In the genomic region with DNA sequence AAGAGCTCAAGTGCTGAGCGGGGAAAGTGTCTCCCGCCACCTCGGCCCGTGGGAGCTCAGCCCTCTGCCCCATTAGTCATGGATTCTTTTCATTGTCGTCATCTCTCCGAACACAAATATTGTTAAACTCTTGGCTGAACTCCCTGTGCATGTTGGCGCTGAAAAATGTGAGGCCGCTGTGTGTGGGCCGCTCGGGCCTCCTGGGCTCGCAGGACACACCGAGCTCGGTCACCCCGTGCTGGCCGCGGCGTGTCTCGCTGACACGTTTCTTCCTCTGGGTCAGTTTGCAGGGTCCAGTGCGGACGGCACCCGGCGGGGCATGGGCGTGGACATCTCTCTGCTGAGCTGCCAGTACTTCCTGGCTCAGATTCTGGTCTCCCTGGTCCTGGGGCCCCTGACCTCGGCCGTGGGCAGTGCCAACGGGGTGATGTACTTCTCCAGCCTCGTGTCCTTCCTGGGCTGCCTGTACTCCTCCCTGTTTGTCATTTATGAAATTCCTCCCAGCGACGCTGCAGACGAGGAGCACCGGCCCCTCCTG, we compare ENCODE assay signal across 9 cellular contexts. TPM values are rescaled to one million over a fixed set of nuclear protein-coding genes. Genes with fewer than 3 reads are reported as not detected.
DNase-seq lines count a peak whose midpoint lies in the region; ATAC-seq and TF ChIP-seq lines count a peak whose summit lies in the region.
"Had no signal": no experiment of that assay in that cellular context is flagged by ENCODE, and none has a peak within 500 bp of the region (broad histone marks: within the 10 kb centered on the region; RNA-seq: fewer than 3 reads in every experiment).

No MANE protein-coding gene starts in this region.

- H3K27ac ChIP-seq in RWPE2 (ENCODE audit: poor library complexity, severe bottlenecking) (peak overlapping the region; percentile 47), osteoblast (ENCODE audit: low read depth, low read length) (peak overlapping the region; percentile 78)
- no peak overlapping the region for H3K27ac ChIP-seq in effector memory CD4-positive, alpha-beta T cell (ENCODE audit: insufficient read depth, low read length, poor library complexity, severe bottlenecking)
- no peak overlapping the region for H3K27ac ChIP-seq in CD8-positive, alpha-beta T cell (ENCODE audit: low read depth, low read length)

- peak overlapping the region; percentile 73 for H2AFZ ChIP-seq in osteoblast (ENCODE audit: low read length)

- peak; percentile 80 for DNase-seq in AG09309 (ENCODE audit: low read depth)
- DNase-seq in RWPE2 (ENCODE audit: low spot score) = no peak
- peak; percentile 90 for DNase-seq in fibroblast of peridontal ligament (ENCODE audit: extremely low read depth)
- peak; percentile 99 for DNase-seq in osteoblast (ENCODE audit: insufficient read length, low spot score, missing footprints)
- no peak for DNase-seq in effector memory CD4-positive, alpha-beta T cell
- DNase-seq in CD8-positive, alpha-beta T cell = no peak
- DNase-seq: central memory CD4-positive, alpha-beta T cell had no signal

- no peak for TF ChIP-seq CTCF in AG09309 (IDR thresholded peaks at IDR 0.05; ENCODE audit: control insufficient read depth, insufficient read depth, low read depth, low read length, missing control alignments)
- TF ChIP-seq CTCF in RWPE2 (IDR thresholded peaks at IDR 0.05; ENCODE audit: poor library complexity, severe bottlenecking) = no peak
- TF ChIP-seq CTCF in osteoblast (IDR thresholded peaks at IDR 0.05; ENCODE audit: extremely low read depth, low read depth, low read length) = no peak
- TF ChIP-seq CTCF in CD8-positive, alpha-beta T cell (IDR thresholded peaks at IDR 0.05) = no peak

- peaks cover 6% of the 10 kb centered on the region for H3K4me1 ChIP-seq in RWPE2 (ENCODE audit: insufficient read depth, poor library complexity, severe bottlenecking)
- peaks cover 13% of the 10 kb centered on the region for H3K4me1 ChIP-seq in osteoblast (ENCODE audit: insufficient read depth, low read length)
- H3K4me1 ChIP-seq in effector memory CD4-positive, alpha-beta T cell (ENCODE audit: control insufficient read depth, insufficient read depth, low read length, poor library complexity, severe bottlenecking) = no peaks in the 10 kb centered on the region
- no peaks in the 10 kb centered on the region for H3K4me1 ChIP-seq in CD8-positive, alpha-beta T cell (ENCODE audit: insufficient read depth, low read length)

- no peaks in the 10 kb centered on the region for H3K79me2 ChIP-seq in osteoblast (ENCODE audit: insufficient read depth, low read length)

- H3K4me3 Mint-ChIP-seq in CD8-positive, alpha-beta T cell = no peak overlapping the region

- POLR2A ChIA-PET in CD8-positive, alpha-beta T cell (lab: Charles Lee) = no interaction called here

- no peaks in the 10 kb centered on the region for H4K20me1 ChIP-seq in osteoblast (ENCODE audit: insufficient read depth, low read length)

- H3K27me3 Mint-ChIP-seq in CD8-positive, alpha-beta T cell (ENCODE audit: low read depth) = no peaks in the 10 kb centered on the region

- CTCF ChIA-PET in CD8-positive, alpha-beta T cell (lab: Charles Lee) = interaction anchor here (3.8 kb wide), 1 partner anchor 328 kb away, joined by 16 read pairs; no protein-coding TSS in a partner anchor

- intact Hi-C loops in CD8-positive, alpha-beta T cell (cut with DNase I, micrococcal nuclease) = loop anchor here in 1 of 2 experiments (10.0 kb wide), 1 partner anchor 669 kb away; no protein-coding TSS in a partner anchor

- H3K36me3 Mint-ChIP-seq in CD8-positive, alpha-beta T cell = no peaks in the 10 kb centered on the region

- peak overlapping the region; percentile 22 for H3K4me3 ChIP-seq in AG09309 (ENCODE audit: control insufficient read depth, low read depth, low read length)
- no peak overlapping the region for H3K4me3 ChIP-seq in RWPE2 (ENCODE audit: severe bottlenecking)
- peak overlapping the region; percentile 55 for H3K4me3 ChIP-seq in osteoblast (ENCODE audit: insufficient read depth, low read length)
- no peak overlapping the region for H3K4me3 ChIP-seq in effector memory CD4-positive, alpha-beta T cell (ENCODE audit: insufficient read depth, low read depth, low read length, poor library complexity, severe bottlenecking)
- no peak overlapping the region for H3K4me3 ChIP-seq in CD8-positive, alpha-beta T cell (ENCODE audit: low read depth, low read length)

- H3K9me3 Mint-ChIP-seq in CD8-positive, alpha-beta T cell = no peaks in the 10 kb centered on the region

- no peaks in the 10 kb centered on the region for H3K36me3 ChIP-seq in RWPE2 (ENCODE audit: low read depth)
- H3K36me3 ChIP-seq in osteoblast (ENCODE audit: insufficient read depth, low read length) = no peaks in the 10 kb centered on the region
- no peaks in the 10 kb centered on the region for H3K36me3 ChIP-seq in effector memory CD4-positive, alpha-beta T cell (ENCODE audit: control insufficient read depth, insufficient read depth, low read length)
- no peaks in the 10 kb centered on the region for H3K36me3 ChIP-seq in CD8-positive, alpha-beta T cell (ENCODE audit: insufficient read depth, low read length)

- no peak overlapping the region for H3K27ac Mint-ChIP-seq in CD8-positive, alpha-beta T cell

- no peaks in the 10 kb centered on the region for H3K4me1 Mint-ChIP-seq in CD8-positive, alpha-beta T cell (ENCODE audit: low read depth)

- peak overlapping the region; percentile 78 for H3K4me2 ChIP-seq in osteoblast (ENCODE audit: insufficient read depth, low read length)

- ATAC-seq in RWPE2 (ENCODE audit: low read depth) (peak; percentile 91), HG03354 (IDR thresholded peaks at IDR 0.05; ENCODE audit: poor library complexity, severe bottlenecking, unreplicated experiment) (no peak), HG03280 (IDR thresholded peaks at IDR 0.05; ENCODE audit: unreplicated experiment) (no peak)
- no peak for ATAC-seq in CD8-positive, alpha-beta T cell

- H3K27me3 ChIP-seq in RWPE2 (ENCODE audit: insufficient read depth, poor library complexity, severe bottlenecking) (no peaks in the 10 kb centered on the region), osteoblast (ENCODE audit: insufficient read depth, low read length) (no peaks in the 10 kb centered on the region)
- H3K27me3 ChIP-seq in effector memory CD4-positive, alpha-beta T cell (replicated peaks; ENCODE audit: control insufficient read depth, insufficient read depth, low read length, poor library complexity, severe bottlenecking) = no peaks in the 10 kb centered on the region
- no peaks in the 10 kb centered on the region for H3K27me3 ChIP-seq in CD8-positive, alpha-beta T cell (ENCODE audit: insufficient read depth, low read length)

- H3K9me3 ChIP-seq in RWPE2 (ENCODE audit: severe bottlenecking) (no peaks in the 10 kb centered on the region), osteoblast (ENCODE audit: low read depth, low read length) (no peaks in the 10 kb centered on the region)
- H3K9me3 ChIP-seq in effector memory CD4-positive, alpha-beta T cell (ENCODE audit: control insufficient read depth, low read length) = no peaks in the 10 kb centered on the region
- H3K9me3 ChIP-seq in CD8-positive, alpha-beta T cell (ENCODE audit: low read length) = no peaks in the 10 kb centered on the region

RNA-seq across cellular contexts. Expression of a gene that starts 25.6 kb away (rescaled TPM):
- total RNA-seq in osteoblast = 1.8 and 2.4 TPM in 2 replicates
- total RNA-seq in CD8-positive, alpha-beta T cell = under 1 TPM; 0.60 to 0.75 TPM

Comparison
In these comparisons a context has a peak if more than half of its experiments do, and no peak if none do; other contexts are left out.
1. DNase-seq: peak in AG09309 (single experiment), fibroblast of peridontal ligament (single experiment) and osteoblast (single experiment); none in RWPE2 (single experiment), effector memory CD4-positive, alpha-beta T cell (0 of 3) and CD8-positive, alpha-beta T cell (0 of 7).
2. H3K4me3 ChIP-seq: peak in AG09309 (single experiment) and osteoblast (single experiment); none in RWPE2 (single experiment), effector memory CD4-positive, alpha-beta T cell (single experiment) and CD8-positive, alpha-beta T cell (single experiment).
3. H3K27ac ChIP-seq: peak in RWPE2 (single experiment) and osteoblast (single experiment); none in effector memory CD4-positive, alpha-beta T cell (single experiment) and CD8-positive, alpha-beta T cell (single experiment).